28 cellular contexts compared by ENCODE assay signal in genomic region chr3:37530298-37530697, GRCh38.
"Had no signal": no experiment of that assay in that cellular context is flagged by ENCODE, and none has a peak within 500 bp of the region (broad histone marks: within the 10 kb centered on the region; RNA-seq: fewer than 3 reads in every experiment).

No MANE protein-coding gene starts in this region.

- DNase-seq: activated CD4-positive, alpha-beta memory T cell treated with anti-CD3 and anti-CD28 coated beads for 36 hours; activated CD4-positive, alpha-beta T cell treated with anti-CD3 and anti-CD28 coated beads for 36 hours; activated CD4-positive, alpha-beta T cell treated with anti-CD3 and anti-CD28 coated beads, Interleukin-2, amount 10 ng/mL, durations not matched to agents 24 days and 14 days; activated CD4-positive, CD25-positive, alpha-beta regulatory T cell; activated CD4-positive, CD25-positive, alpha-beta regulatory T cell treated with anti-CD3 and anti-CD28 coated beads, Interleukin-2, amount 50 U/mL, for 72 hours; activated CD8-positive, alpha-beta memory T cell treated with anti-CD3 and anti-CD28 coated beads, Interleukin-2, amount 10 ng/mL, durations not matched to agents 7 days and 5 days; activated CD8-positive, alpha-beta memory T cell treated with anti-CD3 and anti-CD28 coated beads, Interleukin-2, amount 50 U/mL, for 4 hours; activated CD8-positive, alpha-beta T cell treated with anti-CD3 and anti-CD28 coated beads, Interleukin-2, amount 10 ng/mL, durations not matched to agents 7 days and 5 days; activated effector memory CD4-positive, alpha-beta T cell treated with anti-CD3 and anti-CD28 coated beads, Interleukin-2, amount 50 U/mL, for 16 hours; activated naive CD4-positive, alpha-beta T cell treated with anti-CD3 and anti-CD28 coated beads for 36 hours; activated naive CD8-positive, alpha-beta T cell treated with anti-CD3 and anti-CD28 coated beads for 36 hours; activated naive CD8-positive, alpha-beta T cell treated with anti-CD3 and anti-CD28 coated beads, Interleukin-2, amount 50 U/mL, for 24 hours; activated T-cell treated with anti-CD3 and anti-CD28 coated beads, Interleukin-2, amount 50 U/mL, for 1 hour; activated T-cell treated with anti-CD3 and anti-CD28 coated beads, Interleukin-2, amount 50 U/mL, for 48 hours; amygdala; aorta; body of pancreas; caudate nucleus; colonic mucosa; effector CD8-positive, alpha-beta T cell; foreskin keratinocyte; gastrocnemius medialis; T-helper 2 cell had no signal

- H3K4me3 Mint-ChIP-seq: activated CD4-positive, alpha-beta memory T cell treated with anti-CD3 and anti-CD28 coated beads for 36 hours; activated CD4-positive, alpha-beta T cell treated with anti-CD3 and anti-CD28 coated beads for 36 hours; activated CD4-positive, alpha-beta T cell treated with anti-CD3 and anti-CD28 coated beads, Interleukin-2, amount 10 ng/mL, durations not matched to agents 24 days and 14 days; activated CD8-positive, alpha-beta memory T cell treated with anti-CD3 and anti-CD28 coated beads, Interleukin-2, amount 10 ng/mL, durations not matched to agents 7 days and 5 days; activated CD8-positive, alpha-beta T cell treated with anti-CD3 and anti-CD28 coated beads, Interleukin-2, amount 10 ng/mL, durations not matched to agents 7 days and 5 days; activated naive CD4-positive, alpha-beta T cell treated with anti-CD3 and anti-CD28 coated beads for 36 hours; activated naive CD4-positive, alpha-beta T cell treated with anti-CD3 and anti-CD28 coated beads, Interleukin-2, amount 50 U/mL, for 24 hours; activated naive CD8-positive, alpha-beta T cell treated with anti-CD3 and anti-CD28 coated beads for 36 hours; activated naive CD8-positive, alpha-beta T cell treated with anti-CD3 and anti-CD28 coated beads, Interleukin-2, amount 50 U/mL, for 24 hours; activated T-helper 1 cell treated with anti-CD3 and anti-CD28 coated beads, Interleukin-12 subunit alpha, Interleukin-12 subunit beta, Interleukin-2, Interleukin-4 antibody, amounts not matched to agents 30 ng/mL and 10 ng/mL and 1 ng/mL, durations not matched to agents 14 hours and 24 hours and 36 hours had no signal

- H3K27me3 Mint-ChIP-seq: activated CD4-positive, alpha-beta T cell treated with anti-CD3 and anti-CD28 coated beads for 36 hours; activated CD4-positive, alpha-beta T cell treated with anti-CD3 and anti-CD28 coated beads, Interleukin-2, amount 10 ng/mL, durations not matched to agents 24 days and 14 days; activated naive CD4-positive, alpha-beta T cell treated with anti-CD3 and anti-CD28 coated beads, Interleukin-2, amount 50 U/mL, for 24 hours; activated naive CD8-positive, alpha-beta T cell treated with anti-CD3 and anti-CD28 coated beads for 36 hours; activated naive CD8-positive, alpha-beta T cell treated with anti-CD3 and anti-CD28 coated beads, Interleukin-2, amount 50 U/mL, for 24 hours had no signal

- H3K27ac Mint-ChIP-seq: activated CD4-positive, alpha-beta memory T cell treated with anti-CD3 and anti-CD28 coated beads for 36 hours; activated CD4-positive, alpha-beta T cell treated with anti-CD3 and anti-CD28 coated beads for 36 hours; activated CD4-positive, alpha-beta T cell treated with anti-CD3 and anti-CD28 coated beads, Interleukin-2, amount 10 ng/mL, durations not matched to agents 24 days and 14 days; activated CD8-positive, alpha-beta memory T cell treated with anti-CD3 and anti-CD28 coated beads, Interleukin-2, amount 10 ng/mL, durations not matched to agents 7 days and 5 days; activated CD8-positive, alpha-beta T cell treated with anti-CD3 and anti-CD28 coated beads, Interleukin-2, amount 10 ng/mL, durations not matched to agents 7 days and 5 days; activated naive CD4-positive, alpha-beta T cell treated with anti-CD3 and anti-CD28 coated beads for 36 hours; activated naive CD4-positive, alpha-beta T cell treated with anti-CD3 and anti-CD28 coated beads, Interleukin-2, amount 50 U/mL, for 24 hours; activated naive CD8-positive, alpha-beta T cell treated with anti-CD3 and anti-CD28 coated beads for 36 hours; activated naive CD8-positive, alpha-beta T cell treated with anti-CD3 and anti-CD28 coated beads, Interleukin-2, amount 50 U/mL, for 24 hours; activated T-helper 1 cell treated with anti-CD3 and anti-CD28 coated beads, Interleukin-12 subunit alpha, Interleukin-12 subunit beta, Interleukin-2, Interleukin-4 antibody, amounts not matched to agents 30 ng/mL and 10 ng/mL and 1 ng/mL, durations not matched to agents 14 hours and 24 hours and 36 hours; activated T-helper 2 cell treated with anti-CD3 and anti-CD28 coated beads, Interferon-gamma antibody, Interleukin-2, Interleukin-4, amounts not matched to agents 10 μg/mL and 5 μg/mL and 100 μg/mL, durations not matched to agents 14 hours and 24 hours and 36 hours had no signal

- H3K4me1 ChIP-seq: body of pancreas, colonic mucosa, foreskin keratinocyte had no signal

- H3K36me3 Mint-ChIP-seq: activated CD4-positive, alpha-beta memory T cell treated with anti-CD3 and anti-CD28 coated beads for 36 hours; activated CD8-positive, alpha-beta memory T cell treated with anti-CD3 and anti-CD28 coated beads, Interleukin-2, amount 10 ng/mL, durations not matched to agents 7 days and 5 days; activated naive CD4-positive, alpha-beta T cell treated with anti-CD3 and anti-CD28 coated beads, Interleukin-2, amount 50 U/mL, for 24 hours; activated naive CD8-positive, alpha-beta T cell treated with anti-CD3 and anti-CD28 coated beads for 36 hours had no signal

- H3K27me3 ChIP-seq: adrenal gland, body of pancreas, colonic mucosa, esophagus muscularis mucosa, foreskin keratinocyte, gastrocnemius medialis had no signal

- H3K9me3 ChIP-seq: adrenal gland, body of pancreas, colonic mucosa, esophagus muscularis mucosa, gastrocnemius medialis had no signal

- H3K27ac ChIP-seq: body of pancreas, colonic mucosa, esophagus muscularis mucosa, foreskin keratinocyte, gastrocnemius medialis had no signal

- H3K4me3 ChIP-seq: adrenal gland, body of pancreas, colonic mucosa, esophagus muscularis mucosa, gastrocnemius medialis had no signal

- H3K36me3 ChIP-seq: colonic mucosa, gastrocnemius medialis had no signal

- H3K4me1 Mint-ChIP-seq: activated CD4-positive, alpha-beta T cell treated with anti-CD3 and anti-CD28 coated beads for 36 hours; activated CD4-positive, alpha-beta T cell treated with anti-CD3 and anti-CD28 coated beads, Interleukin-2, amount 10 ng/mL, durations not matched to agents 24 days and 14 days; activated CD8-positive, alpha-beta memory T cell treated with anti-CD3 and anti-CD28 coated beads, Interleukin-2, amount 10 ng/mL, durations not matched to agents 7 days and 5 days; activated naive CD4-positive, alpha-beta T cell treated with anti-CD3 and anti-CD28 coated beads, Interleukin-2, amount 50 U/mL, for 24 hours; activated naive CD8-positive, alpha-beta T cell treated with anti-CD3 and anti-CD28 coated beads for 36 hours; activated naive CD8-positive, alpha-beta T cell treated with anti-CD3 and anti-CD28 coated beads, Interleukin-2, amount 50 U/mL, for 24 hours had no signal

- H3K9me3 Mint-ChIP-seq: activated CD4-positive, alpha-beta memory T cell treated with anti-CD3 and anti-CD28 coated beads for 36 hours; activated CD4-positive, alpha-beta T cell treated with anti-CD3 and anti-CD28 coated beads, Interleukin-2, amount 10 ng/mL, durations not matched to agents 24 days and 14 days; activated naive CD4-positive, alpha-beta T cell treated with anti-CD3 and anti-CD28 coated beads for 36 hours; activated naive CD4-positive, alpha-beta T cell treated with anti-CD3 and anti-CD28 coated beads, Interleukin-2, amount 50 U/mL, for 24 hours; activated naive CD8-positive, alpha-beta T cell treated with anti-CD3 and anti-CD28 coated beads for 36 hours; activated naive CD8-positive, alpha-beta T cell treated with anti-CD3 and anti-CD28 coated beads, Interleukin-2, amount 50 U/mL, for 24 hours; activated T-helper 1 cell treated with anti-CD3 and anti-CD28 coated beads, Interleukin-12 subunit alpha, Interleukin-12 subunit beta, Interleukin-2, Interleukin-4 antibody, amounts not matched to agents 30 ng/mL and 10 ng/mL and 1 ng/mL, durations not matched to agents 14 hours and 24 hours and 36 hours; activated T-helper 2 cell treated with anti-CD3 and anti-CD28 coated beads, Interferon-gamma antibody, Interleukin-2, Interleukin-4, amounts not matched to agents 10 μg/mL and 5 μg/mL and 100 μg/mL, durations not matched to agents 14 hours and 24 hours and 36 hours had no signal

- ATAC-seq: activated CD4-positive, alpha-beta T cell treated with anti-CD3 and anti-CD28 coated beads for 36 hours; activated CD8-positive, alpha-beta memory T cell treated with anti-CD3 and anti-CD28 coated beads, Interleukin-2, amount 10 ng/mL, durations not matched to agents 7 days and 5 days; activated CD8-positive, alpha-beta T cell treated with anti-CD3 and anti-CD28 coated beads, Interleukin-2, amount 10 ng/mL, durations not matched to agents 7 days and 5 days; body of pancreas; foreskin keratinocyte; gastrocnemius medialis had no signal
